ENCODE assay signal across 18 cellular contexts in the genomic region with DNA sequence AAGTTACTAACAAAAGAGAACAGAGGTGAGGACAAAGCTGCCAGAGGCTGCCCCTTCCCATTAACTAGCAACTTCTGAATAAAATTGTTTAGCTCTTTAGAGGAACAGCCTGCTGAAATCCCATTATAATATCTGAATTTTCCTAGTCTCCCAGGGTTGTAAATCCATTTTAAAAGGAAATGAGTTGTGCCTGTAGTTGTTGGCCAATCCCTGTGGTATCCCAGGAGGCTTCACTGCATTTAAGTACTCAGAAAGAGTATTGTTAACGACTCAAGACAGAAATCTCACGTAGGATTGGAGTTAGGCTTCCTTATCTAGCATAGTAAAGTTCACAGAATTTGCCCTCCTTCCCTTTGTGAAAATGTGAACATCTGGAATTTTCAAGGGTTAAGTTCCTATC. TPM values are rescaled to one million over a fixed set of nuclear protein-coding genes. Genes with fewer than 3 reads are reported as not detected.
DNase-seq lines count a peak whose midpoint lies in the region; ATAC-seq, FAIRE-seq and TF ChIP-seq lines count a peak whose summit lies in the region.
"Had no signal": no experiment of that assay in that cellular context is flagged by ENCODE, and none has a peak within 500 bp of the region (broad histone marks: within the 10 kb centered on the region; RNA-seq: fewer than 3 reads in every experiment).

No MANE protein-coding gene starts in this region.

- DNase-seq in A673 (ENCODE audit: low spot score): peak; percentile 52
- peak; percentile 16 for DNase-seq in PC-3
- DNase-seq in endothelial cell of umbilical vein (ENCODE audit: low read depth, low spot score): peak; percentile 24
- no peak for DNase-seq in neural progenitor cell (ENCODE audit: low spot score)
- no peak for DNase-seq in transverse colon
- no peak for DNase-seq in right lobe of liver
- DNase-seq in putamen (ENCODE audit: low spot score): no peak
- DNase-seq: NCI-H1930; NCI-H446; stimulated activated naive CD8-positive, alpha-beta T cell treated with anti-CD3 and anti-CD28 coated beads, Interleukin-15, amount 100 ng/mL, for 72 hours; T-helper 2 cell had no signal

- H3K27me3 ChIP-seq in A673 (replicated peaks; ENCODE audit: insufficient read depth, low read depth, low read length, poor library complexity) (no peaks in the 10 kb centered on the region), PC-3 (ENCODE audit: low read length) (no peaks in the 10 kb centered on the region), endothelial cell of umbilical vein (ENCODE audit: control insufficient read depth in 2 of 2, insufficient read depth in 2 of 2, low read length in 2 of 2) (no peaks in the 10 kb centered on the region), neural progenitor cell (no peaks in the 10 kb centered on the region), transverse colon (no peaks in the 10 kb centered on the region), right lobe of liver (no peaks in the 10 kb centered on the region)
- H3K27me3 ChIP-seq: gastroesophageal sphincter had no signal

- H3K9me1 ChIP-seq in endothelial cell of umbilical vein (replicated peaks; ENCODE audit: control insufficient read depth, extremely low read depth, insufficient read depth, low read length): no peaks in the 10 kb centered on the region

- H4K20me1 ChIP-seq in PC-3 (ENCODE audit: low read length): peaks cover 13% of the 10 kb centered on the region; the same call in 1 of the 2 replicates
- H4K20me1 ChIP-seq in endothelial cell of umbilical vein (replicated peaks; ENCODE audit: control insufficient read depth, extremely low read depth, insufficient read depth, low read length): peaks cover 2% of the 10 kb centered on the region
- peaks cover 92% of the 10 kb centered on the region for H4K20me1 ChIP-seq in neural progenitor cell (ENCODE audit: low read depth)

- WGBS in transverse colon (ENCODE audit: low coverage in 1 of 2), 2 donors: 28 to 50% methylated on average over 1 to 2 of the region's 2 CpGs
- 42% methylated on average over 2 of the region's 2 CpGs for WGBS in right lobe of liver (ENCODE audit: insufficient coverage, low coverage, low lambda C conversion rate, missing lambda C conversion rate)

- intact Hi-C loops in A673 (cut with micrococcal nuclease; ENCODE audit: unreplicated experiment): no loop called here
- intact Hi-C loops in PC-3 (cut with micrococcal nuclease): loop anchor here (1.0 kb wide), 1 partner anchor 10 kb away; no protein-coding TSS in a partner anchor
- intact Hi-C loops in endothelial cell of umbilical vein (cut with micrococcal nuclease): loop anchor here (1.0 kb wide), 1 partner anchor 9 kb away; a partner anchor contains a TSS
- intact Hi-C loops in transverse colon (cut with DNase I; ENCODE audit: low total_unique reads): no loop called here
- intact Hi-C loops in right lobe of liver (cut with DNase I): no loop called here

- H3F3A ChIP-seq in PC-3 (ENCODE audit: low read length, unreplicated experiment): no peaks in the 10 kb centered on the region
- H3F3A ChIP-seq in neural progenitor cell (ENCODE audit: low read depth): peaks cover 3% of the 10 kb centered on the region

- H3K27me3 Mint-ChIP-seq in neural progenitor cell (ENCODE audit: insufficient read depth, low read depth): no peaks in the 10 kb centered on the region
- H3K27me3 Mint-ChIP-seq: activated T-helper 17 cell treated with anti-CD3 and anti-CD28 coated beads, Interleukin-2, amount 50 U/mL, for 72 hours; central memory CD8-positive, alpha-beta T cell; stimulated activated naive CD8-positive, alpha-beta T cell treated with anti-CD3 and anti-CD28 coated beads, Interleukin-15, amount 100 ng/mL, for 72 hours had no signal

- ATAC-seq in PC-3: peak; percentile 28; the same call in 1 of the 2 replicates
- ATAC-seq in GM21723 (IDR thresholded peaks at IDR 0.05; ENCODE audit: unreplicated experiment): no peak
- no peak for ATAC-seq in right lobe of liver
- ATAC-seq: activated T-helper 17 cell treated with anti-CD3 and anti-CD28 coated beads, Interleukin-2, amount 50 U/mL, for 72 hours; gastroesophageal sphincter; stimulated activated naive CD8-positive, alpha-beta T cell treated with anti-CD3 and anti-CD28 coated beads, Interleukin-15, amount 100 ng/mL, for 72 hours had no signal

- no peak overlapping the region for H3K4me3 Mint-ChIP-seq in neural progenitor cell
- H3K4me3 Mint-ChIP-seq: activated T-helper 17 cell treated with anti-CD3 and anti-CD28 coated beads, Interleukin-2, amount 50 U/mL, for 72 hours; central memory CD8-positive, alpha-beta T cell; stimulated activated naive CD8-positive, alpha-beta T cell treated with anti-CD3 and anti-CD28 coated beads, Interleukin-15, amount 100 ng/mL, for 72 hours had no signal

- peaks cover 47% of the 10 kb centered on the region for H3K4me1 ChIP-seq in A673 (ENCODE audit: insufficient read depth, low read length, poor library complexity, severe bottlenecking)
- H3K4me1 ChIP-seq in PC-3 (ENCODE audit: insufficient read depth, low read length): peaks cover 17% of the 10 kb centered on the region
- H3K4me1 ChIP-seq in endothelial cell of umbilical vein (ENCODE audit: control insufficient read depth, extremely low read depth, insufficient read depth, low read length): peaks cover 35% of the 10 kb centered on the region
- peaks cover 16% of the 10 kb centered on the region for H3K4me1 ChIP-seq in neural progenitor cell
- peaks cover 0 to 31% (median 10%) of the 10 kb centered on the region in 4 donors for H3K4me1 ChIP-seq in transverse colon
- peaks cover 0 to 18% (median 0%) of the 10 kb centered on the region in 4 donors for H3K4me1 ChIP-seq in right lobe of liver
- H3K4me1 ChIP-seq: prostate gland had no signal

- CTCF ChIA-PET in A673 (lab: Charles Lee) (interaction anchor here (0.6 kb wide), 1 partner anchor 27 kb away, joined by 3 read pairs; no protein-coding TSS in a partner anchor), PC-3 (lab: Charles Lee) (no interaction called here), endothelial cell of umbilical vein (lab: Charles Lee) (interaction anchor here (1.0 to 12.6 kb wide), 4 partner anchors 8 to 53 kb away, joined by 3 to 146 read pairs (median 4); no protein-coding TSS in a partner anchor)

- dilution Hi-C loops in endothelial cell of umbilical vein (cut with MboI; ENCODE audit: extremely low pct_ligation_motif_present, low sequenced_read_pairs): no loop called here

- TF ChIP-seq EP300 in transverse colon (IDR thresholded peaks at IDR 0.05; ENCODE audit: low read depth): no peak

- H3K9me3 Mint-ChIP-seq in neural progenitor cell: no peaks in the 10 kb centered on the region
- H3K9me3 Mint-ChIP-seq: activated T-helper 17 cell treated with anti-CD3 and anti-CD28 coated beads, Interleukin-2, amount 50 U/mL, for 72 hours; central memory CD8-positive, alpha-beta T cell; stimulated activated naive CD8-positive, alpha-beta T cell treated with anti-CD3 and anti-CD28 coated beads, Interleukin-15, amount 100 ng/mL, for 72 hours had no signal

- BruUV-seq in A673 (replicated peaks; lab: Mats Ljungman, UMichigan) (no TSS peak), PC-3 (replicated peaks; lab: Mats Ljungman, UMichigan) (no TSS peak), endothelial cell of umbilical vein (replicated peaks; lab: Mats Ljungman, UMichigan) (no TSS peak)

- peaks cover 9% of the 10 kb centered on the region for H3K36me3 Mint-ChIP-seq in neural progenitor cell

- H3K27ac ChIP-seq in A673 (ENCODE audit: low read depth, low read length, poor library complexity, severe bottlenecking) (peak overlapping the region; percentile 34), PC-3 (ENCODE audit: low read length) (0 out of 2 replicates have a peak overlapping the region, but pooled peaks have one; percentile 7), endothelial cell of umbilical vein (ENCODE audit: insufficient read depth, low read depth, low read length) (peak overlapping the region; percentile 34), neural progenitor cell (peak overlapping the region; percentile 38), transverse colon (no peak overlapping the region), right lobe of liver (no peak overlapping the region)
- H3K27ac ChIP-seq: prostate gland had no signal

- no peaks in the 10 kb centered on the region for H3K9me2 ChIP-seq in PC-3 (replicated peaks; ENCODE audit: low read length)

- TF ChIP-seq POLR2A in endothelial cell of umbilical vein (IDR thresholded peaks at IDR 0.05; ENCODE audit: low read depth, low read length) (no peak), transverse colon (IDR thresholded peaks at IDR 0.05) (no peak), right lobe of liver (IDR thresholded peaks at IDR 0.05) (no peak)

- peak; percentile 42 for FAIRE-seq in endothelial cell of umbilical vein (lab: Jason Lieb, UNC)
- FAIRE-seq: endometrium had no signal

- TF ChIP-seq CTCF in A673 (conservative IDR thresholded peaks at IDR 0.05; ENCODE audit: low read depth, low read length): no peak
- TF ChIP-seq CTCF in PC-3 (conservative IDR thresholded peaks at IDR 0.05; ENCODE audit: low read depth, low read length): no peak
- TF ChIP-seq CTCF in endothelial cell of umbilical vein (IDR thresholded peaks at IDR 0.05; ENCODE audit: extremely low read depth in 1 of 2, insufficient read depth in 1 of 2, low read depth in 1 of 2, low read length in 2 of 2): no peak
- no peak for TF ChIP-seq CTCF in neural progenitor cell (IDR thresholded peaks at IDR 0.05)
- TF ChIP-seq CTCF in transverse colon (IDR thresholded peaks at IDR 0.05): no peak
- TF ChIP-seq CTCF in right lobe of liver (IDR thresholded peaks at IDR 0.05): no peak

- H2AFZ ChIP-seq in PC-3 (ENCODE audit: low read length): no peak overlapping the region
- H2AFZ ChIP-seq in endothelial cell of umbilical vein (ENCODE audit: low read depth, low read length): no peak overlapping the region
- no peak overlapping the region for H2AFZ ChIP-seq in neural progenitor cell (replicated peaks)

- H3K9me3 ChIP-seq in A673 (ENCODE audit: low read depth, low read length, poor library complexity, severe bottlenecking) (no peaks in the 10 kb centered on the region), PC-3 (ENCODE audit: low read length) (no peaks in the 10 kb centered on the region), endothelial cell of umbilical vein (replicated peaks; ENCODE audit: control insufficient read depth, insufficient read depth, low read length) (no peaks in the 10 kb centered on the region), neural progenitor cell (ENCODE audit: low read depth) (no peaks in the 10 kb centered on the region), transverse colon (no peaks in the 10 kb centered on the region), right lobe of liver (no peaks in the 10 kb centered on the region)
- H3K9me3 ChIP-seq: gastroesophageal sphincter, prostate gland had no signal

- H3K36me3 ChIP-seq in A673 (ENCODE audit: insufficient read depth, low read length, poor library complexity, severe bottlenecking) (peaks cover 34% of the 10 kb centered on the region), PC-3 (ENCODE audit: low read depth, low read length) (peaks cover 14% of the 10 kb centered on the region; the same call in 1 of the 2 replicates), endothelial cell of umbilical vein (ENCODE audit: control insufficient read depth in 2 of 2, extremely low read depth in 1 of 2, insufficient read depth in 2 of 2, low read length in 2 of 2) (peaks cover 0 to 2% of the 10 kb centered on the region in 2 experiments), neural progenitor cell (no peaks in the 10 kb centered on the region), transverse colon (peaks cover 0 to 32% (median 10%) of the 10 kb centered on the region in 4 donors), right lobe of liver (peaks cover 0 to 33% (median 16%) of the 10 kb centered on the region in 4 donors)

- in situ Hi-C loops in transverse colon (cut with MboI; ENCODE audit: low pct_ligation_motif_present in 1 of 4, low pct_unique_long_range_greater_than_20kb in 1 of 4, low sequenced_read_pairs in 3 of 4): no loop called here

- peaks cover 17% of the 10 kb centered on the region for H3K4me1 Mint-ChIP-seq in neural progenitor cell
- H3K4me1 Mint-ChIP-seq: activated T-helper 17 cell treated with anti-CD3 and anti-CD28 coated beads, Interleukin-2, amount 50 U/mL, for 72 hours; stimulated activated naive CD8-positive, alpha-beta T cell treated with anti-CD3 and anti-CD28 coated beads, Interleukin-15, amount 100 ng/mL, for 72 hours had no signal

- no peak overlapping the region for H3K27ac Mint-ChIP-seq in neural progenitor cell
- H3K27ac Mint-ChIP-seq: activated T-helper 17 cell treated with anti-CD3 and anti-CD28 coated beads, Interleukin-2, amount 50 U/mL, for 72 hours; stimulated activated naive CD8-positive, alpha-beta T cell treated with anti-CD3 and anti-CD28 coated beads, Interleukin-15, amount 100 ng/mL, for 72 hours had no signal

- H3K79me2 ChIP-seq in PC-3 (ENCODE audit: low read length) (peaks cover 82% of the 10 kb centered on the region), endothelial cell of umbilical vein (ENCODE audit: control insufficient read depth, insufficient read depth, low read length) (peaks cover 71% of the 10 kb centered on the region), neural progenitor cell (ENCODE audit: low read depth) (peaks cover 98% of the 10 kb centered on the region)

- POLR2A ChIA-PET in A673 (lab: Charles Lee; ENCODE audit: low non-redundant PET): interaction anchor here (0.6 to 0.7 kb wide), 2 partner anchors 68 to 198 kb away, joined by 3 read pairs; no protein-coding TSS in a partner anchor
- POLR2A ChIA-PET in PC-3 (lab: Charles Lee; ENCODE audit: unreplicated experiment): no interaction called here
- POLR2A ChIA-PET in endothelial cell of umbilical vein (lab: Charles Lee): no interaction called here

- H3K9ac ChIP-seq in PC-3 (ENCODE audit: low read length): no peak overlapping the region
- no peak overlapping the region for H3K9ac ChIP-seq in endothelial cell of umbilical vein (replicated peaks; ENCODE audit: extremely low read depth, insufficient read depth, low read length)
- no peak overlapping the region for H3K9ac ChIP-seq in neural progenitor cell

- H3K4me3 ChIP-seq in A673 (ENCODE audit: low read depth, low read length, poor library complexity, severe bottlenecking): no peak overlapping the region
- H3K4me3 ChIP-seq in PC-3 (ENCODE audit: low read length): no peak overlapping the region
- H3K4me3 ChIP-seq in endothelial cell of umbilical vein (replicated peaks in 1 of 3; ENCODE audit: insufficient read depth in 1 of 3, low read depth in 1 of 3, low read length in 3 of 3): no peak overlapping the region
- no peak overlapping the region for H3K4me3 ChIP-seq in neural progenitor cell
- H3K4me3 ChIP-seq in transverse colon: no peak overlapping the region
- H3K4me3 ChIP-seq in right lobe of liver: no peak overlapping the region
- H3K4me3 ChIP-seq: gastroesophageal sphincter, prostate gland had no signal

- no peak overlapping the region for H3K4me2 ChIP-seq in PC-3 (ENCODE audit: low read length)
- H3K4me2 ChIP-seq in endothelial cell of umbilical vein (ENCODE audit: insufficient read depth, low read length): peak overlapping the region; percentile 21
- no peak overlapping the region for H3K4me2 ChIP-seq in neural progenitor cell

RNA-seq across cellular contexts. Expression of a gene that starts 8.9 kb away (rescaled TPM):
- 149 and 158 TPM in 2 replicates for total RNA-seq in A673 (2021)
- 54.5 and 62.7 TPM in 2 replicates for total RNA-seq in PC-3 (2014; rRNA removed)
- 154 and 155 TPM in 2 replicates for total RNA-seq in endothelial cell of umbilical vein
- polyA plus RNA-seq in endothelial cell of umbilical vein: 371 and 427 TPM in 2 replicates
- polyA plus RNA-seq in endothelial cell of umbilical vein (2011; cell fraction: cytosol; rRNA removed): 258 and 260 TPM in 2 replicates
- 103 and 116 TPM in 2 replicates for polyA plus RNA-seq in endothelial cell of umbilical vein (2011; cell fraction: nucleus; rRNA removed)
- 276 and 280 TPM in 2 replicates for polyA plus RNA-seq in endothelial cell of umbilical vein (2012)
- 197 and 215 TPM in 2 replicates for polyA minus RNA-seq in endothelial cell of umbilical vein
- 40.1 TPM for polyA minus RNA-seq in endothelial cell of umbilical vein (2011; cell fraction: cytosol; rRNA and poly(A)+ RNA removed)
- polyA minus RNA-seq in endothelial cell of umbilical vein (2011; cell fraction: nucleus; rRNA and poly(A)+ RNA removed): 55.1 and 67.3 TPM in 2 replicates
- 170 and 205 TPM in 2 replicates for total RNA-seq in neural progenitor cell (ENCODE audit: low replicate concordance)
- 100 to 1,000 TPM in 2 of 4 donors, 10 to 100 TPM in 2; 19.3 to 122 (median 75.3) TPM for total RNA-seq in transverse colon
- total RNA-seq in right lobe of liver: 100 to 1,000 TPM in 4 of 6 experiments, 10 to 100 TPM in 2; 80.0 to 143 (median 126) TPM

RNA-seq across cellular contexts. Expression of a gene that starts 30.1 kb away (rescaled TPM):
- total RNA-seq in A673 (2021): 2.7 and 2.8 TPM in 2 replicates
- 1.1 and 1.6 TPM in 2 replicates for total RNA-seq in PC-3 (2014; rRNA removed)
- total RNA-seq in endothelial cell of umbilical vein: 3.4 and 6.1 TPM in 2 replicates
- 1.4 and 1.8 TPM in 2 replicates for polyA plus RNA-seq in endothelial cell of umbilical vein
- 1.7 and 2.4 TPM in 2 replicates for polyA plus RNA-seq in endothelial cell of umbilical vein (2011; cell fraction: cytosol; rRNA removed)
- polyA plus RNA-seq in endothelial cell of umbilical vein (2011; cell fraction: nucleus; rRNA removed): 1.7 and 2.4 TPM in 2 replicates
- 9.3 and 10.3 TPM in 2 replicates for polyA plus RNA-seq in endothelial cell of umbilical vein (2012)
- 1.6 and 3.1 TPM in 2 replicates for polyA minus RNA-seq in endothelial cell of umbilical vein
- not detected for polyA minus RNA-seq in endothelial cell of umbilical vein (2011; cell fraction: cytosol; rRNA and poly(A)+ RNA removed)
- 0.82 and 0.87 TPM in 2 replicates for polyA minus RNA-seq in endothelial cell of umbilical vein (2011; cell fraction: nucleus; rRNA and poly(A)+ RNA removed)
- total RNA-seq in neural progenitor cell (ENCODE audit: low replicate concordance): 0.45 and 1.7 TPM in 2 replicates
- under 1 TPM in 2 of 4 donors, not detected in 2; 0.16 to 0.27 TPM for total RNA-seq in transverse colon
- not detected for total RNA-seq in right lobe of liver
- total RNA-seq: activated CD8-positive, alpha-beta memory T cell treated with anti-CD3 and anti-CD28 coated beads for 36 hours; activated T-helper 17 cell treated with anti-CD3 and anti-CD28 coated beads, Interleukin-2, amount 50 U/mL, for 72 hours had no signal

RNA-seq across cellular contexts. Expression of a gene that starts 52.6 kb away (rescaled TPM):
- 26.2 and 29.4 TPM in 2 replicates for total RNA-seq in A673 (2021)
- 6.6 and 8.9 TPM in 2 replicates for total RNA-seq in PC-3 (2014; rRNA removed)
- total RNA-seq in endothelial cell of umbilical vein: 8.0 TPM in 2 replicates
- polyA plus RNA-seq in endothelial cell of umbilical vein: 2.7 and 3.6 TPM in 2 replicates
- polyA plus RNA-seq in endothelial cell of umbilical vein (2011; cell fraction: cytosol; rRNA removed): 3.1 and 3.7 TPM in 2 replicates
- 16.4 and 18.5 TPM in 2 replicates for polyA plus RNA-seq in endothelial cell of umbilical vein (2011; cell fraction: nucleus; rRNA removed)
- polyA plus RNA-seq in endothelial cell of umbilical vein (2012): 6.4 and 7.8 TPM in 2 replicates
- 7.8 TPM in 2 replicates for polyA minus RNA-seq in endothelial cell of umbilical vein
- polyA minus RNA-seq in endothelial cell of umbilical vein (2011; cell fraction: cytosol; rRNA and poly(A)+ RNA removed): 5.6 TPM
- polyA minus RNA-seq in endothelial cell of umbilical vein (2011; cell fraction: nucleus; rRNA and poly(A)+ RNA removed): 12.9 and 14.1 TPM in 2 replicates
- 17.4 and 31.6 TPM in 2 replicates for total RNA-seq in neural progenitor cell (ENCODE audit: low replicate concordance)
- total RNA-seq in transverse colon: 1 to 10 TPM in 3 of 4 donors, under 1 TPM in 1; 0.37 to 4.8 (median 2.0) TPM
- 1 to 10 TPM; 1.2 to 3.3 (median 2.5) TPM for total RNA-seq in right lobe of liver

Comparison
In these comparisons a context has a peak if more than half of its experiments do, and no peak if none do; other contexts are left out.
1. DNase-seq: peak in A673 (single experiment), PC-3 (single experiment) and endothelial cell of umbilical vein (single experiment); none in neural progenitor cell (single experiment), transverse colon (single experiment), right lobe of liver (0 of 3) and putamen (single experiment).
2. H3K27ac ChIP-seq: peak in A673 (single experiment), PC-3 (single experiment), endothelial cell of umbilical vein (single experiment) and neural progenitor cell (single experiment); none in transverse colon (0 of 4) and right lobe of liver (0 of 3).
3. intact Hi-C loops: an anchor here in PC-3 (1.0 kb wide) and endothelial cell of umbilical vein (1.0 kb wide); none called in A673, transverse colon and right lobe of liver.